ENCODE assay signal across 22 cellular contexts in the genomic region with DNA sequence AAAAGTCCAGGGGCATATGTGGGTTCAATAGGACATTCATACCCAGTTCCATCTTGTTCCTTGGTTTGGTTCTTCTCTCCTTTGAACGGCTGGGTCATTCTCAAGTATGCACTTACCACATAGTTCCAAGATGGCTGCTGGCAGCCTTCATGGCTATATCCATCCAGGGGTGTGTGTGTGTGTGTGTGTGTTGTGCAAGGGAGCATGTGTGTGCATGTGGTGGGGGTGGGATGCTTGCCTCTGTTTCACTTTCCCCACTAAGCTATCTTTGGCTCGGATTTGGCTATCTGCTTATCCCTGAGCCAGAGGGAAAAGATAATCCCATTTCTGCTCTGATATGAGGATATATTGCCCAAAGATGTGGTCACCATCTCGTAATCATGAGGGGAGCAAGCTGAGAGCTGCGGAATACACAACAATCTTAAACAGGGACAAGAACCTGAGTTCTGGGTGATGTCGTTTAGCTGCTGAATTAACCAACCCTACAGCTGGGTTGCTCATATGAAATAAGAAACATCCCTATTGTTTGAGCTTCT.
"Had no signal": no experiment of that assay in that cellular context is flagged by ENCODE, and none has a peak within 500 bp of the region (broad histone marks: within the 10 kb centered on the region; RNA-seq: fewer than 3 reads in every experiment).

No MANE protein-coding gene starts in this region.

- H3K36me3 ChIP-seq: stomach, suprapubic skin, tibial nerve had no signal

- DNase-seq: activated CD4-positive, alpha-beta memory T cell treated with anti-CD3 and anti-CD28 coated beads for 36 hours; activated CD4-positive, alpha-beta T cell treated with anti-CD3 and anti-CD28 coated beads for 36 hours; activated naive CD4-positive, alpha-beta T cell treated with Interleukin-2 at 50 U/mL for 16 hours; activated naive CD8-positive, alpha-beta T cell treated with anti-CD3 and anti-CD28 coated beads for 36 hours; activated T-cell treated with anti-CD3 and anti-CD28 coated beads, Interleukin-2, amount 50 U/mL, for 48 hours; amniotic stem cell; glutamatergic neuron; hypothalamus; nephron progenitor cell; nucleus accumbens; posterior cingulate gyrus; small intestine; stimulated activated CD4-positive, alpha-beta T cell treated with anti-CD3 and anti-CD28 coated beads, Interleukin-15, amount 100 ng/mL, for 24 hours; stomach; T-cell had no signal

- H3K9me3 ChIP-seq: stomach, suprapubic skin, tibial nerve had no signal

- H3K27ac Mint-ChIP-seq: activated CD4-positive, alpha-beta memory T cell treated with anti-CD3 and anti-CD28 coated beads for 36 hours; activated CD4-positive, alpha-beta T cell treated with anti-CD3 and anti-CD28 coated beads for 36 hours; activated naive CD8-positive, alpha-beta T cell treated with anti-CD3 and anti-CD28 coated beads for 36 hours; memory B cell; nephron progenitor cell; stimulated activated memory B cell treated with anti-CD40 and anti-IgM and Interleukin-4, amounts not matched to agents 10 μg/mL and 1 μg/mL and 100 μg/mL, for 72 hours; T-cell; T-helper 2 cell treated with Interferon-gamma antibody and Interleukin-4, amounts not matched to agents 5 μg/mL and 100 μg/mL, for 36 hours; WTC11 had no signal

- H3K27me3 ChIP-seq: stomach, suprapubic skin, tibial nerve had no signal

- H3K4me3 ChIP-seq: stomach, suprapubic skin, tibial nerve had no signal

- H3K9me3 Mint-ChIP-seq: activated CD4-positive, alpha-beta memory T cell treated with anti-CD3 and anti-CD28 coated beads for 36 hours; activated naive CD8-positive, alpha-beta T cell treated with anti-CD3 and anti-CD28 coated beads for 36 hours; memory B cell; nephron progenitor cell; stimulated activated memory B cell treated with anti-CD40 and anti-IgM and Interleukin-4, amounts not matched to agents 10 μg/mL and 1 μg/mL and 100 μg/mL, for 72 hours; T-cell; T-helper 2 cell treated with Interferon-gamma antibody and Interleukin-4, amounts not matched to agents 5 μg/mL and 100 μg/mL, for 36 hours; WTC11 had no signal

- H3K4me1 Mint-ChIP-seq: activated CD4-positive, alpha-beta T cell treated with anti-CD3 and anti-CD28 coated beads for 36 hours; activated naive CD8-positive, alpha-beta T cell treated with anti-CD3 and anti-CD28 coated beads for 36 hours; memory B cell; stimulated activated memory B cell treated with anti-CD40 and anti-IgM and Interleukin-4, amounts not matched to agents 10 μg/mL and 1 μg/mL and 100 μg/mL, for 72 hours; T-cell had no signal

- ATAC-seq: activated CD4-positive, alpha-beta T cell treated with anti-CD3 and anti-CD28 coated beads for 36 hours; sciatic nerve; stimulated activated memory B cell treated with anti-CD40 and anti-IgM and Interleukin-4, amounts not matched to agents 10 μg/mL and 1 μg/mL and 100 μg/mL, for 72 hours; T-cell; WTC11 had no signal

- H3K36me3 Mint-ChIP-seq: activated CD4-positive, alpha-beta memory T cell treated with anti-CD3 and anti-CD28 coated beads for 36 hours; activated naive CD8-positive, alpha-beta T cell treated with anti-CD3 and anti-CD28 coated beads for 36 hours; memory B cell; stimulated activated memory B cell treated with anti-CD40 and anti-IgM and Interleukin-4, amounts not matched to agents 10 μg/mL and 1 μg/mL and 100 μg/mL, for 72 hours; T-cell; WTC11 had no signal

- H3K4me3 Mint-ChIP-seq: activated CD4-positive, alpha-beta memory T cell treated with anti-CD3 and anti-CD28 coated beads for 36 hours; activated CD4-positive, alpha-beta T cell treated with anti-CD3 and anti-CD28 coated beads for 36 hours; activated naive CD8-positive, alpha-beta T cell treated with anti-CD3 and anti-CD28 coated beads for 36 hours; memory B cell; nephron progenitor cell; stimulated activated memory B cell treated with anti-CD40 and anti-IgM and Interleukin-4, amounts not matched to agents 10 μg/mL and 1 μg/mL and 100 μg/mL, for 72 hours; T-cell; T-helper 2 cell treated with Interferon-gamma antibody and Interleukin-4, amounts not matched to agents 5 μg/mL and 100 μg/mL, for 36 hours; WTC11 had no signal

- H3K27ac ChIP-seq: stomach, suprapubic skin had no signal
